ENCODE assay signal across 8 cellular contexts in genomic region chr3:79086514-79086913, GRCh38.
DNase-seq lines count a peak whose midpoint lies in the region; ATAC-seq, FAIRE-seq and TF ChIP-seq lines count a peak whose summit lies in the region.

No MANE protein-coding gene starts in this region.

- H3K36me3 ChIP-seq in OCI-LY3 (replicated peaks; ENCODE audit: low read depth, low read length) (no peaks in the 10 kb centered on the region), bronchial epithelial cell (ENCODE audit: control insufficient read depth, insufficient read depth, low read length) (no peaks in the 10 kb centered on the region), left lung (no peaks in the 10 kb centered on the region)

- H3K27ac ChIP-seq in HL-60 (replicated peaks) (no peak overlapping the region), OCI-LY3 (ENCODE audit: low read length) (no peak overlapping the region), left lung (no peak overlapping the region)

- H4K20me1 ChIP-seq in OCI-LY3 (ENCODE audit: insufficient read depth, low read length): no peaks in the 10 kb centered on the region

- DNase-seq in NCI-H2029 treated with DMSO at 0.1 percent for 48 hours (lab: John Stamatoyannopoulos, UW) (peak; percentile 29), NCI-H2029 (lab: John Stamatoyannopoulos, UW) (no peak), HL-60 (ENCODE audit: low read depth in 1 of 2, low spot score in 1 of 2) (peak; percentile 20 to 53), bronchial epithelial cell (ENCODE audit: low read depth) (peak; percentile 59), left lung (no peak), ureter (ENCODE audit: low spot score) (peak; percentile 47)

- H3K79me2 ChIP-seq in OCI-LY3 (ENCODE audit: low read length): no peaks in the 10 kb centered on the region

- TF ChIP-seq CTCF in HL-60 (IDR thresholded peaks at IDR 0.05; ENCODE audit: insufficient read depth, low read length): peak; percentile 85
- TF ChIP-seq CTCF in OCI-LY3 (IDR thresholded peaks at IDR 0.05; ENCODE audit: low read depth, low read length): peak; percentile 92
- TF ChIP-seq CTCF in bronchial epithelial cell (IDR thresholded peaks at IDR 0.05; ENCODE audit: insufficient read depth, low read length, severe bottlenecking): peak; percentile 68
- peak; percentile 51 to 73 for TF ChIP-seq CTCF in left lung (IDR thresholded peaks at IDR 0.05)

- no peaks in the 10 kb centered on the region for H3K4me1 ChIP-seq in OCI-LY3 (ENCODE audit: low read length)
- no peaks in the 10 kb centered on the region for H3K4me1 ChIP-seq in left lung

- H3K27me3 ChIP-seq in HL-60 (ENCODE audit: insufficient read depth, poor library complexity, severe bottlenecking): peaks cover 2% of the 10 kb centered on the region
- no peaks in the 10 kb centered on the region for H3K27me3 ChIP-seq in OCI-LY3 (ENCODE audit: low read depth, low read length)
- H3K27me3 ChIP-seq in bronchial epithelial cell (ENCODE audit: control insufficient read depth, insufficient read depth, low read length): no peaks in the 10 kb centered on the region
- no peaks in the 10 kb centered on the region for H3K27me3 ChIP-seq in left lung

- intact Hi-C loops in left lung (cut with DNase I): no loop called here

- H3K9me3 ChIP-seq in OCI-LY3 (ENCODE audit: insufficient read depth, low read length) (no peaks in the 10 kb centered on the region), left lung (no peaks in the 10 kb centered on the region)

- no peak overlapping the region for H3K9ac ChIP-seq in OCI-LY3 (ENCODE audit: low read length)

- ATAC-seq in GM21423 (IDR thresholded peaks at IDR 0.05; ENCODE audit: unreplicated experiment): peak; percentile 73
- peak; percentile 72 for ATAC-seq in left lung

- peak overlapping the region; percentile 12; the same call in 1 of the 2 replicates for H3K4me2 ChIP-seq in OCI-LY3 (ENCODE audit: low read length)

- no peak overlapping the region for H2AFZ ChIP-seq in OCI-LY3 (ENCODE audit: low read depth, low read length)

- no peak for FAIRE-seq in bronchial epithelial cell (lab: Jason Lieb, UNC)

- H3K4me3 ChIP-seq in HL-60 (replicated peaks; ENCODE audit: insufficient read depth, low read length) (no peak overlapping the region), OCI-LY3 (ENCODE audit: low read length) (no peak overlapping the region), bronchial epithelial cell (ENCODE audit: low read depth, low read length) (no peak overlapping the region), left lung (no peak overlapping the region)

Comparison
In these comparisons a context has a peak if more than half of its experiments do, and no peak if none do; other contexts are left out.
1. DNase-seq: peak in NCI-H2029 treated with DMSO at 0.1 percent for 48 hours (single experiment), HL-60 (2 of 2), bronchial epithelial cell (single experiment) and ureter (single experiment); none in NCI-H2029 (single experiment) and left lung (0 of 2).
2. Peak in every context shown above with its lines, with median percentiles within 50 percentile points of each other: CTCF ChIP-seq.